34 cellular contexts compared by ENCODE assay signal in genomic region chr3:102492300-102492699, GRCh38. TPM values are rescaled to one million over a fixed set of nuclear protein-coding genes. Genes with fewer than 3 reads are reported as not detected.
"Had no signal": no experiment of that assay in that cellular context is flagged by ENCODE, and none has a peak within 500 bp of the region (broad histone marks: within the 10 kb centered on the region; RNA-seq: fewer than 3 reads in every experiment).

No MANE protein-coding gene starts in this region.

- H3K27ac ChIP-seq: ovary, parathyroid adenoma, psoas muscle, right lobe of liver, sigmoid colon, suprapubic skin, testis, tibial artery, transverse colon, upper lobe of left lung, uterus had no signal

- ATAC-seq: naive thymus-derived CD8-positive, alpha-beta T cell; natural killer cell treated with Interleukin-12 subunit alpha and Interleukin-12 subunit beta and Interleukin-15 and Interleukin-18, amount 100 ng/mL, for 72 hours; psoas muscle; right cardiac atrium; right lobe of liver; stimulated activated memory B cell treated with anti-CD40 and anti-IgM and Interleukin-4, amounts not matched to agents 10 μg/mL and 1 μg/mL and 100 μg/mL, for 72 hours; stimulated activated naive CD8-positive, alpha-beta T cell treated with anti-CD3 and anti-CD28 coated beads, Interleukin-15, amount 100 ng/mL, for 72 hours; stimulated activated naive CD8-positive, alpha-beta T cell treated with anti-CD3 and anti-CD28 coated beads, Interleukin-15, Interleukin-2, amounts not matched to agents 100 U/mL and 50 U/mL, for 24 hours had no signal

- H3K79me2 ChIP-seq: parathyroid adenoma had no signal

- H3K36me3 ChIP-seq: ovary, right lobe of liver, sigmoid colon, suprapubic skin, tibial artery, transverse colon, upper lobe of left lung, uterus had no signal

- H3K4me3 ChIP-seq: ovary, psoas muscle, right lobe of liver, sigmoid colon, suprapubic skin, testis, tibial artery, transverse colon, upper lobe of left lung, uterus had no signal

- DNase-seq: naive B cell; naive thymus-derived CD8-positive, alpha-beta T cell; nephron progenitor cell; occipital lobe; ovary; posterior cingulate gyrus; psoas muscle; right cardiac atrium; right lobe of liver; sigmoid colon; small intestine; stimulated activated CD4-positive, alpha-beta T cell treated with anti-CD3 and anti-CD28 coated beads, Interleukin-12 subunit alpha, Interleukin-12 subunit beta, amount 100 ng/mL, for 4 hours; stimulated activated CD4-positive, alpha-beta T cell treated with anti-CD3 and anti-CD28 coated beads, Interleukin-1b, Interleukin-23, amount 100 ng/mL, for 48 hours; stimulated activated CD4-positive, alpha-beta T cell treated with anti-CD3 and anti-CD28 coated beads, Interleukin-4, amount 100 ng/mL, for 1 hour; stimulated activated CD4-positive, alpha-beta T cell treated with anti-CD3 and anti-CD28 coated beads, Interleukin-4, amount 100 ng/mL, for 4 hours; stimulated activated CD8-positive, alpha-beta memory T cell treated with anti-CD3 and anti-CD28 coated beads, Interleukin-4, amount 100 ng/mL, for 48 hours; stimulated activated naive CD4-positive, alpha-beta T cell; stimulated activated naive CD8-positive, alpha-beta T cell treated with anti-CD3 and anti-CD28 coated beads, Interleukin-15, amount 100 ng/mL, for 72 hours; stimulated activated naive CD8-positive, alpha-beta T cell treated with anti-CD3 and anti-CD28 coated beads, Interleukin-15, Interleukin-2, amounts not matched to agents 100 U/mL and 50 U/mL, for 24 hours; substantia nigra; testis; tibial artery; transverse colon; uterus had no signal

- H3K9ac ChIP-seq: parathyroid adenoma had no signal

- H3K27me3 ChIP-seq: ovary, right lobe of liver, sigmoid colon, suprapubic skin, testis, tibial artery, transverse colon, upper lobe of left lung, uterus had no signal

- H2AFZ ChIP-seq: parathyroid adenoma had no signal

- H3K4me1 ChIP-seq: parathyroid adenoma, psoas muscle, right lobe of liver, sigmoid colon, suprapubic skin, testis, tibial artery, transverse colon, upper lobe of left lung, uterus had no signal

- H3K9me3 ChIP-seq: ovary, psoas muscle, right lobe of liver, sigmoid colon, suprapubic skin, testis, tibial artery, transverse colon, upper lobe of left lung, uterus had no signal

RNA-seq across cellular contexts. Expression of gene ZPLD1, which starts 57.5 kb away (rescaled TPM):
- total RNA-seq: naive thymus-derived CD8-positive, alpha-beta T cell; natural killer cell treated with Interleukin-12 subunit alpha and Interleukin-12 subunit beta and Interleukin-15 and Interleukin-18, amount 100 ng/mL, for 72 hours; neural crest cell; occipital lobe; osteoblast; progenitor cell of endocrine pancreas; skeletal muscle tissue; transverse colon; upper lobe of left lung had no signal
- polyA plus RNA-seq: naive thymus-derived CD8-positive, alpha-beta T cell; right cardiac atrium; urinary bladder had no signal
